1 cellular context compared by ENCODE assay signal in genomic region chr9:130780865-130781504, GRCh38.
TF ChIP-seq lines count a peak whose summit lies in the region.

No MANE protein-coding gene starts in this region.

TF ChIP-seq in K562, 482 proteins besides CTCF, POLR2A, EP300 and RAD21 (continued from another document):
- TF ChIP-seq MLX (CRISPR knock-in tag; conservative IDR thresholded peaks at IDR 0.05): peak in 1 of 2 experiments; percentile 87; a peak in 1 of 4 replicates
- TF ChIP-seq, protein P1, sequence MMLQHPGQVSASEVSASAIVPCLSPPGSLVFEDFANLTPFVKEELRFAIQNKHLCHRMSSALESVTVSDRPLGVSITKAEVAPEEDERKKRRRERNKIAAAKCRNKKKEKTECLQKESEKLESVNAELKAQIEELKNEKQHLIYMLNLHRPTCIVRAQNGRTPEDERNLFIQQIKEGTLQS (IDR thresholded peaks at IDR 0.05): no peak
- TF ChIP-seq, protein P1 (CRISPR knock-in tag; conservative IDR thresholded peaks at IDR 0.05): peak; percentile 80
- TF ChIP-seq STAT6 (CRISPR knock-in tag; IDR thresholded peaks at IDR 0.05): peak; percentile 87; the same call in 1 of the 2 replicates
